In genomic region chr20:4961746-4962145, GRCh38 we compare ENCODE assay signal across 9 cellular contexts. TPM values are rescaled to one million over a fixed set of nuclear protein-coding genes. Genes with fewer than 3 reads are reported as not detected.
DNase-seq lines count a peak whose midpoint lies in the region; ATAC-seq and TF ChIP-seq lines count a peak whose summit lies in the region.
"Had no signal": no experiment of that assay in that cellular context is flagged by ENCODE, and none has a peak within 500 bp of the region (broad histone marks: within the 10 kb centered on the region; RNA-seq: fewer than 3 reads in every experiment).

No MANE protein-coding gene starts in this region.

- intact Hi-C loops in mucosa of descending colon (cut with DNase I, micrococcal nuclease): no loop called here
- intact Hi-C loops in OCI-LY7 (cut with micrococcal nuclease; ENCODE audit: unreplicated experiment): no loop called here

- H3K9me2 ChIP-seq in GM23338 (ENCODE audit: insufficient read depth): no peaks in the 10 kb centered on the region
- no peaks in the 10 kb centered on the region for H3K9me2 ChIP-seq in OCI-LY7 (ENCODE audit: insufficient read depth, low read length)

- ATAC-seq in mucosa of descending colon (peak; percentile 62), GM23338 (no peak), HG03095 (IDR thresholded peaks at IDR 0.05; ENCODE audit: unreplicated experiment) (no peak), HG03135 (IDR thresholded peaks at IDR 0.05; ENCODE audit: unreplicated experiment) (no peak)

- H3K4me2 ChIP-seq in GM23338 (no peak overlapping the region), OCI-LY7 (ENCODE audit: low read length) (no peak overlapping the region)

- in situ Hi-C loops in astrocyte of the spinal cord (cut with HindIII; ENCODE audit: low sequenced_read_pairs): no loop called here

- BruUV-seq in OCI-LY7 (replicated peaks; lab: Mats Ljungman, UMichigan): no TSS peak

- H3K36me3 Mint-ChIP-seq in GM23338 (ENCODE audit: low read depth): no peaks in the 10 kb centered on the region

- H3K27me3 Mint-ChIP-seq in GM23338 (ENCODE audit: insufficient read depth, low read depth, poor library complexity): peaks cover 2% of the 10 kb centered on the region

- POLR2A ChIA-PET in OCI-LY7 (lab: Charles Lee): interaction anchor here (0.5 to 0.9 kb wide), 3 partner anchors 9 to 336 kb away, joined by 3 read pairs; no protein-coding TSS in a partner anchor

- CTCF ChIA-PET in OCI-LY7 (lab: Charles Lee; ENCODE audit: unreplicated experiment): interaction anchor here (0.6 kb wide), 1 partner anchor 146 kb away, joined by 4 read pairs; no protein-coding TSS in a partner anchor

- DNase-seq in COLO829 (ENCODE audit: low spot score) (peak; percentile 42), NOMO-1 (lab: John Stamatoyannopoulos, UW; ENCODE audit: unreplicated experiment in 2 of 2) (peak; percentile 78), astrocyte of the spinal cord (ENCODE audit: low read depth, low spot score) (peak; percentile 43), mucosa of descending colon (no peak), GM23338 (ENCODE audit: low spot score) (no peak), OCI-LY7 (ENCODE audit: low spot score) (no peak)
- DNase-seq: uterus had no signal

- no peaks in the 10 kb centered on the region for H3K36me3 ChIP-seq in mucosa of descending colon (ENCODE audit: low read depth)
- no peaks in the 10 kb centered on the region for H3K36me3 ChIP-seq in GM23338 (ENCODE audit: insufficient read depth)
- no peaks in the 10 kb centered on the region for H3K36me3 ChIP-seq in OCI-LY7 (ENCODE audit: insufficient read depth, low read length)
- H3K36me3 ChIP-seq: uterus had no signal

- H3K4me1 Mint-ChIP-seq in GM23338: peaks cover 20% of the 10 kb centered on the region

- H3K4me1 ChIP-seq in mucosa of descending colon (ENCODE audit: low read depth) (no peaks in the 10 kb centered on the region), GM23338 (ENCODE audit: insufficient read depth) (no peaks in the 10 kb centered on the region), OCI-LY7 (ENCODE audit: insufficient read depth, low read length, poor library complexity, severe bottlenecking) (peaks cover 13% of the 10 kb centered on the region)
- H3K4me1 ChIP-seq: uterus had no signal

- H3K9me3 Mint-ChIP-seq in GM23338: no peaks in the 10 kb centered on the region

- H3F3A ChIP-seq in GM23338 (replicated peaks; ENCODE audit: low read depth): no peaks in the 10 kb centered on the region

- no peak overlapping the region for H3K4me3 Mint-ChIP-seq in GM23338

- no peaks in the 10 kb centered on the region for H3K9me3 ChIP-seq in mucosa of descending colon
- H3K9me3 ChIP-seq in OCI-LY7 (ENCODE audit: low read length): no peaks in the 10 kb centered on the region
- H3K9me3 ChIP-seq: uterus had no signal

- no peak overlapping the region for H3K27ac ChIP-seq in GM23338 (ENCODE audit: low read depth)
- H3K27ac ChIP-seq in OCI-LY7 (ENCODE audit: low read depth, low read length, poor library complexity, severe bottlenecking): no peak overlapping the region

- H3K27me3 ChIP-seq in GM23338 (ENCODE audit: insufficient read depth): no peaks in the 10 kb centered on the region
- H3K27me3 ChIP-seq: uterus had no signal

- TF ChIP-seq CTCF in astrocyte of the spinal cord (IDR thresholded peaks at IDR 0.05; ENCODE audit: low read depth, low read length) (no peak), mucosa of descending colon (IDR thresholded peaks at IDR 0.05) (no peak), GM23338 (conservative IDR thresholded peaks at IDR 0.05; ENCODE audit: low read depth in 2 of 2) (no peak), OCI-LY7 (conservative IDR thresholded peaks at IDR 0.05; ENCODE audit: low read length) (no peak)

- H3K79me2 ChIP-seq in GM23338 (replicated peaks; ENCODE audit: insufficient read depth) (no peaks in the 10 kb centered on the region), OCI-LY7 (ENCODE audit: insufficient read depth, low read depth, low read length) (no peaks in the 10 kb centered on the region)

- H4K20me1 ChIP-seq in GM23338 (replicated peaks; ENCODE audit: insufficient read depth) (no peaks in the 10 kb centered on the region), OCI-LY7 (ENCODE audit: insufficient read depth, low read length) (no peaks in the 10 kb centered on the region)

- H3K4me3 ChIP-seq in astrocyte of the spinal cord (ENCODE audit: low read depth, low read length): no peak overlapping the region
- no peak overlapping the region for H3K4me3 ChIP-seq in mucosa of descending colon
- H3K4me3 ChIP-seq in GM23338: no peak overlapping the region
- no peak overlapping the region for H3K4me3 ChIP-seq in OCI-LY7 (ENCODE audit: low read depth, low read length, poor library complexity, severe bottlenecking)
- H3K4me3 ChIP-seq: uterus had no signal

- no peak overlapping the region for H2AFZ ChIP-seq in GM23338
- H2AFZ ChIP-seq in OCI-LY7 (ENCODE audit: low read length): no peak overlapping the region

- no peak overlapping the region for H3K27ac Mint-ChIP-seq in GM23338

TF ChIP-seq in GM23338, 12 proteins besides CTCF, POLR2A, EP300 and RAD21 (continues in another document):
- TF ChIP-seq EZH2phosphoT487 (IDR thresholded peaks at IDR 0.05; ENCODE audit: unreplicated experiment) (no peak), ZNF462 (CRISPR knock-in tag; IDR thresholded peaks at IDR 0.05) (no peak), NANOG (IDR thresholded peaks at IDR 0.05; ENCODE audit: borderline replicate concordance) (no peak)

RNA-seq across cellular contexts. Expression of gene SLC23A2, which starts 39.6 kb away (rescaled TPM):
- 10 to 100 TPM in 1 of 3 donors, 1 to 10 TPM in 2; 9.1 to 15.4 (median 9.4) TPM for total RNA-seq in mucosa of descending colon
- total RNA-seq in GM23338 (2014; rRNA removed; shearing (Covaris generic)): 13.6 and 20.2 TPM in 2 replicates
- polyA plus RNA-seq in GM23338 (2016; fragmentation: Nextera tagmentation; extraction: Ambion mirVana): 3.8 and 4.4 TPM in 2 replicates
- 12.7 and 14.3 TPM in 2 replicates for total RNA-seq in OCI-LY7 (2014; rRNA removed; shearing (Covaris generic))
- 24.2 and 25.7 TPM in 2 replicates for total RNA-seq in OCI-LY7 (2022)

Comparison
In these comparisons a context has a peak if more than half of its experiments do, and no peak if none do; other contexts are left out.
1. DNase-seq: peak in COLO829 (single experiment), NOMO-1 (2 of 2) and astrocyte of the spinal cord (single experiment); none in mucosa of descending colon (0 of 3), GM23338 (single experiment) and OCI-LY7 (single experiment).